In the genomic region with DNA sequence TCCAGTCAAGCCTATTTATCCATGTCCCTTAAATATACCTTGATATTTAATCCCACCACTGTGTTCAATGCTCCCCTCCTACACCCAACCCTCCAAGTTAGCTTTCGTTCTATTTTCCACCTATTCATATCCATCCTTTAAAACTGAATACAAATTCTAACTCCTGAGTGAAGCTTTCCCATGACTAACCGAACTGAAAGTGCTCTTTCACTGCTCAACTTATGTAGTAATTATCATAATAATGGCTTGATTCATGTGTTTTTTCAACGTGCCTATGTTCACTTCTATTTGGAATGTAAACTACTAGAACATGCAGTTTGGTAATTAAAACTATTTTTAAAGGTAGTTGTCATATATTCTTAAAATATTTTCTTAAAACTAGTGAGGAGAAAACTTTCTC, we compare ENCODE assay signal across 2 cellular contexts.
TF ChIP-seq lines count a peak whose summit lies in the region.

No MANE protein-coding gene starts in this region.

TF ChIP-seq in GM23338, 12 proteins besides CTCF, POLR2A, EP300 and RAD21 (continued from another document):
- TF ChIP-seq, protein P1, sequence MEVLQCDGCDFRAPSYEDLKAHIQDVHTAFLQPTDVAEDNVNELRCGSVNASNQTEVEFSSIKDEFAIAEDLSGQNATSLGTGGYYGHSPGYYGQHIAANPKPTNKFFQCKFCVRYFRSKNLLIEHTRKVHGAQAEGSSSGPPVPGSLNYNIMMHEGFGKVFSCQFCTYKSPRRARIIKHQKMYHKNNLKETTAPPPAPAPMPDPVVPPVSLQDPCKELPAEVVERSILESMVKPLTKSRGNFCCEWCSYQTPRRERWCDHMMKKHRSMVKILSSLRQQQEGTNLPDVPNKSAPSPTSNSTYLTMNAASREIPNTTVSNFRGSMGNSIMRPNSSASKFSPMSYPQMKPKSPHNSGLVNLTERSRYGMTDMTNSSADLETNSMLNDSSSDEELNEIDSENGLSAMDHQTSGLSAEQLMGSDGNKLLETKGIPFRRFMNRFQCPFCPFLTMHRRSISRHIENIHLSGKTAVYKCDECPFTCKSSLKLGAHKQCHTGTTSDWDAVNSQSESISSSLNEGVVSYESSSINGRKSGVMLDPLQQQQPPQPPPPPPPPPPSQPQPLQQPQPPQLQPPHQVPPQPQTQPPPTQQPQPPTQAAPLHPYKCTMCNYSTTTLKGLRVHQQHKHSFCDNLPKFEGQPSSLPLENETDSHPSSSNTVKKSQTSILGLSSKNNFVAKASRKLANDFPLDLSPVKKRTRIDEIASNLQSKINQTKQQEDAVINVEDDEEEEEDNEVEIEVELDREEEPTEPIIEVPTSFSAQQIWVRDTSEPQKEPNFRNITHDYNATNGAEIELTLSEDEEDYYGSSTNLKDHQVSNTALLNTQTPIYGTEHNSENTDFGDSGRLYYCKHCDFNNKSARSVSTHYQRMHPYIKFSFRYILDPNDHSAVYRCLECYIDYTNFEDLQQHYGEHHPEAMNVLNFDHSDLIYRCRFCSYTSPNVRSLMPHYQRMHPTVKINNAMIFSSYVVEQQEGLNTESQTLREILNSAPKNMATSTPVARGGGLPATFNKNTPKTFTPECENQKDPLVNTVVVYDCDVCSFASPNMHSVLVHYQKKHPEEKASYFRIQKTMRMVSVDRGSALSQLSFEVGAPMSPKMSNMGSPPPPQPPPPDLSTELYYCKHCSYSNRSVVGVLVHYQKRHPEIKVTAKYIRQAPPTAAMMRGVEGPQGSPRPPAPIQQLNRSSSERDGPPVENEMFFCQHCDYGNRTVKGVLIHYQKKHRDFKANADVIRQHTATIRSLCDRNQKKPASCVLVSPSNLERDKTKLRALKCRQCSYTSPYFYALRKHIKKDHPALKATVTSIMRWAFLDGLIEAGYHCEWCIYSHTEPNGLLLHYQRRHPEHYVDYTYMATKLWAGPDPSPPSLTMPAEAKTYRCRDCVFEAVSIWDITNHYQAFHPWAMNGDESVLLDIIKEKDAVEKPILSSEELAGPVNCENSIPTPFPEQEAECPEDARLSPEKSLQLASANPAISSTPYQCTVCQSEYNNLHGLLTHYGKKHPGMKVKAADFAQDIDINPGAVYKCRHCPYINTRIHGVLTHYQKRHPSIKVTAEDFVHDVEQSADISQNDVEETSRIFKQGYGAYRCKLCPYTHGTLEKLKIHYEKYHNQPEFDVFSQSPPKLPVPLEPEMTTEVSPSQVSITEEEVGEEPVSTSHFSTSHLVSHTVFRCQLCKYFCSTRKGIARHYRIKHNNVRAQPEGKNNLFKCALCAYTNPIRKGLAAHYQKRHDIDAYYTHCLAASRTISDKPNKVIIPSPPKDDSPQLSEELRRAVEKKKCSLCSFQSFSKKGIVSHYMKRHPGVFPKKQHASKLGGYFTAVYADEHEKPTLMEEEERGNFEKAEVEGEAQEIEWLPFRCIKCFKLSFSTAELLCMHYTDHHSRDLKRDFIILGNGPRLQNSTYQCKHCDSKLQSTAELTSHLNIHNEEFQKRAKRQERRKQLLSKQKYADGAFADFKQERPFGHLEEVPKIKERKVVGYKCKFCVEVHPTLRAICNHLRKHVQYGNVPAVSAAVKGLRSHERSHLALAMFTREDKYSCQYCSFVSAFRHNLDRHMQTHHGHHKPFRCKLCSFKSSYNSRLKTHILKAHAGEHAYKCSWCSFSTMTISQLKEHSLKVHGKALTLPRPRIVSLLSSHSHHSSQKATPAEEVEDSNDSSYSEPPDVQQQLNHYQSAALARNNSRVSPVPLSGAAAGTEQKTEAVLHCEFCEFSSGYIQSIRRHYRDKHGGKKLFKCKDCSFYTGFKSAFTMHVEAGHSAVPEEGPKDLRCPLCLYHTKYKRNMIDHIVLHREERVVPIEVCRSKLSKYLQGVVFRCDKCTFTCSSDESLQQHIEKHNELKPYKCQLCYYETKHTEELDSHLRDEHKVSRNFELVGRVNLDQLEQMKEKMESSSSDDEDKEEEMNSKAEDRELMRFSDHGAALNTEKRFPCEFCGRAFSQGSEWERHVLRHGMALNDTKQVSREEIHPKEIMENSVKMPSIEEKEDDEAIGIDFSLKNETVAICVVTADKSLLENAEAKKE (CRISPR knock-in tag; IDR thresholded peaks at IDR 0.05): no peak
- TF ChIP-seq POLR2AphosphoS5 (IDR thresholded peaks at IDR 0.05; ENCODE audit: low read depth) (no peak), STAT1 (IDR thresholded peaks at IDR 0.05; ENCODE audit: unreplicated experiment) (no peak), ZNF331 (CRISPR knock-in tag; IDR thresholded peaks at IDR 0.05; ENCODE audit: low read depth) (no peak), CREB1 (CRISPR knock-in tag; IDR thresholded peaks at IDR 0.05; ENCODE audit: low read depth) (no peak), EZH2 (IDR thresholded peaks at IDR 0.05; ENCODE audit: low read depth, unreplicated experiment) (no peak)
- TF ChIP-seq, protein P2, sequence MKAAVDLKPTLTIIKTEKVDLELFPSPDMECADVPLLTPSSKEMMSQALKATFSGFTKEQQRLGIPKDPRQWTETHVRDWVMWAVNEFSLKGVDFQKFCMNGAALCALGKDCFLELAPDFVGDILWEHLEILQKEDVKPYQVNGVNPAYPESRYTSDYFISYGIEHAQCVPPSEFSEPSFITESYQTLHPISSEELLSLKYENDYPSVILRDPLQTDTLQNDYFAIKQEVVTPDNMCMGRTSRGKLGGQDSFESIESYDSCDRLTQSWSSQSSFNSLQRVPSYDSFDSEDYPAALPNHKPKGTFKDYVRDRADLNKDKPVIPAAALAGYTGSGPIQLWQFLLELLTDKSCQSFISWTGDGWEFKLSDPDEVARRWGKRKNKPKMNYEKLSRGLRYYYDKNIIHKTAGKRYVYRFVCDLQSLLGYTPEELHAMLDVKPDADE (IDR thresholded peaks at IDR 0.05): no peak
- TF ChIP-seq, protein P3, sequence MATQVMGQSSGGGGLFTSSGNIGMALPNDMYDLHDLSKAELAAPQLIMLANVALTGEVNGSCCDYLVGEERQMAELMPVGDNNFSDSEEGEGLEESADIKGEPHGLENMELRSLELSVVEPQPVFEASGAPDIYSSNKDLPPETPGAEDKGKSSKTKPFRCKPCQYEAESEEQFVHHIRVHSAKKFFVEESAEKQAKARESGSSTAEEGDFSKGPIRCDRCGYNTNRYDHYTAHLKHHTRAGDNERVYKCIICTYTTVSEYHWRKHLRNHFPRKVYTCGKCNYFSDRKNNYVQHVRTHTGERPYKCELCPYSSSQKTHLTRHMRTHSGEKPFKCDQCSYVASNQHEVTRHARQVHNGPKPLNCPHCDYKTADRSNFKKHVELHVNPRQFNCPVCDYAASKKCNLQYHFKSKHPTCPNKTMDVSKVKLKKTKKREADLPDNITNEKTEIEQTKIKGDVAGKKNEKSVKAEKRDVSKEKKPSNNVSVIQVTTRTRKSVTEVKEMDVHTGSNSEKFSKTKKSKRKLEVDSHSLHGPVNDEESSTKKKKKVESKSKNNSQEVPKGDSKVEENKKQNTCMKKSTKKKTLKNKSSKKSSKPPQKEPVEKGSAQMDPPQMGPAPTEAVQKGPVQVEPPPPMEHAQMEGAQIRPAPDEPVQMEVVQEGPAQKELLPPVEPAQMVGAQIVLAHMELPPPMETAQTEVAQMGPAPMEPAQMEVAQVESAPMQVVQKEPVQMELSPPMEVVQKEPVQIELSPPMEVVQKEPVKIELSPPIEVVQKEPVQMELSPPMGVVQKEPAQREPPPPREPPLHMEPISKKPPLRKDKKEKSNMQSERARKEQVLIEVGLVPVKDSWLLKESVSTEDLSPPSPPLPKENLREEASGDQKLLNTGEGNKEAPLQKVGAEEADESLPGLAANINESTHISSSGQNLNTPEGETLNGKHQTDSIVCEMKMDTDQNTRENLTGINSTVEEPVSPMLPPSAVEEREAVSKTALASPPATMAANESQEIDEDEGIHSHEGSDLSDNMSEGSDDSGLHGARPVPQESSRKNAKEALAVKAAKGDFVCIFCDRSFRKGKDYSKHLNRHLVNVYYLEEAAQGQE (IDR thresholded peaks at IDR 0.05; ENCODE audit: unreplicated experiment): no peak

TF ChIP-seq in WTC11, 78 proteins besides CTCF, POLR2A, EP300 and RAD21 (continued from another document):
- TF ChIP-seq, protein P4, sequence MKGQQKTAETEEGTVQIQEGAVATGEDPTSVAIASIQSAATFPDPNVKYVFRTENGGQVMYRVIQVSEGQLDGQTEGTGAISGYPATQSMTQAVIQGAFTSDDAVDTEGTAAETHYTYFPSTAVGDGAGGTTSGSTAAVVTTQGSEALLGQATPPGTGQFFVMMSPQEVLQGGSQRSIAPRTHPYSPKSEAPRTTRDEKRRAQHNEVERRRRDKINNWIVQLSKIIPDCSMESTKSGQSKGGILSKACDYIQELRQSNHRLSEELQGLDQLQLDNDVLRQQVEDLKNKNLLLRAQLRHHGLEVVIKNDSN (CRISPR knock-in tag; IDR thresholded peaks at IDR 0.05): no peak
- no peak for TF ChIP-seq NR3C1 (CRISPR knock-in tag; conservative IDR thresholded peaks at IDR 0.05; ENCODE audit: low read depth)
